8 cellular contexts compared by ENCODE assay signal in the genomic region with DNA sequence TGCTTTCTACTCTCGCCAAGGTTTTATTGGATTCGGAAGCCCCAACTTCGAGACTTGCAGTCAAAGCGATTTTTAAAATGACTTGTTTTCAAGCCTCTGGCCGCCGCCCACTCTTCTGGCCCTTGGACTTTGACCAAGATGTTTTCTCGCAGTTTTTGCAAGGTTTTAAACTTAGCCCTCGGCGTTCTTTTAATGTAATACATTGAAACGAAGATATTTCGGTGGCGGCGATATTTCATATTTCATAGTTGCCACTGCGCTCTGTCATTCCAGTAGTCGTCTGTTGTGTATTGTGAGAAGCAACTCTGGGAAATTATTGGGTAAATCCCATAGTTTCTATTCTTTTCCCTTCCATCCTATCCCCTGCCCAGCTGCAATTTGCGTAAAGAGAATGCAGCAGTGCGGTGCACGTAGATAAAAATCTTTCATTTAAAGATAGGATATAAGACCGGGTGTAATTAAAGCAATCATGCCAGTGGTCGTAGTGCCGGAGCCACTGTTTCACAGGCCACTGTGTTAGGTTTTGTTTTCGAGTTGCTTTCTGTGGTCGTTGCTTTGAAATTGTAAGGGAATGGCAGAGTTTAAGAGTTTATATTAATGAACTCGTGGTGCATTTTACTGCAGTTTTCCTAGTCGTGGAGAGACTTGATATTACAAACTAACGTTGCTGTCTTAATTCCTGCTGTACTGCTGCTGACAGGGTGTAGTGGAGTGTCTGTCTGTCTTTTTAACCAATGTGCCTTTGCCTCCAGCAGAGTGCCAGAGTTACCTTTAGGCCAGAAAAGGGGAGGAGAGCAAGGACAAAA. TPM values are rescaled to one million over a fixed set of nuclear protein-coding genes. Genes with fewer than 3 reads are reported as not detected.
DNase-seq lines count a peak whose midpoint lies in the region; ATAC-seq and TF ChIP-seq lines count a peak whose summit lies in the region.

No MANE protein-coding gene starts in this region.

- H3K9me3 ChIP-seq in SK-N-SH (no peaks in the 10 kb centered on the region), endodermal cell (ENCODE audit: control insufficient read depth, low read length) (no peaks in the 10 kb centered on the region), mononuclear cell (ENCODE audit: low read depth, low read length) (no peaks in the 10 kb centered on the region)

- H3K4me3 Mint-ChIP-seq in endodermal cell, result peak overlapping the region; percentile 92

- no peaks in the 10 kb centered on the region for H3K27me3 ChIP-seq in SK-N-SH (ENCODE audit: insufficient read depth)
- no peaks in the 10 kb centered on the region for H3K27me3 ChIP-seq in endodermal cell (ENCODE audit: control insufficient read depth, insufficient read depth, low read length, poor library complexity, severe bottlenecking)
- no peaks in the 10 kb centered on the region for H3K27me3 ChIP-seq in mononuclear cell (ENCODE audit: insufficient read depth, low read length)

- peak overlapping the region; percentile 74 for H2AFZ ChIP-seq in SK-N-SH (ENCODE audit: low read depth)

- H3K27ac ChIP-seq in SK-N-SH (ENCODE audit: low read depth in 2 of 2, low read length in 1 of 2) (peak overlapping the region; percentile 95 to 98), endodermal cell (ENCODE audit: low read depth, low read length) (peak overlapping the region; percentile 92)

- H3K4me2 ChIP-seq in SK-N-SH, result peak overlapping the region; percentile 80

- POLR2A ChIA-PET in SK-N-SH (lab: Yijun Ruan, JAX), result no interaction called here

- peaks cover 25% of the 10 kb centered on the region for H4K20me1 ChIP-seq in SK-N-SH (ENCODE audit: insufficient read depth)

- H3K36me3 ChIP-seq in SK-N-SH (replicated peaks in 1 of 2; ENCODE audit: control insufficient read depth in 1 of 2, insufficient read depth in 2 of 2, low read length in 1 of 2), result peaks cover 16 to 33% of the 10 kb centered on the region in 2 experiments
- peaks cover 21% of the 10 kb centered on the region for H3K36me3 ChIP-seq in endodermal cell (ENCODE audit: control insufficient read depth, insufficient read depth, low read length)

- H3K79me2 ChIP-seq in SK-N-SH (ENCODE audit: insufficient read depth), result peaks cover 56% of the 10 kb centered on the region

- H3K4me1 Mint-ChIP-seq in endodermal cell, result peaks cover 26% of the 10 kb centered on the region

- H3K9me2 ChIP-seq in SK-N-SH, result no peaks in the 10 kb centered on the region

- TF ChIP-seq CTCF in SK-N-SH (IDR thresholded peaks at IDR 0.05) (no peak), endodermal cell (conservative IDR thresholded peaks at IDR 0.05) (no peak)

- TF ChIP-seq RAD21 in SK-N-SH (IDR thresholded peaks at IDR 0.05; ENCODE audit: low read length), result no peak

- WGBS in SK-N-SH (ENCODE audit: low lambda C conversion rate), result under 1% methylated on average over 25 of the region's 26 CpGs
- 2 to 3% methylated on average over 16 to 24 of the region's 26 CpGs for WGBS in endodermal cell (ENCODE audit: insufficient coverage in 1 of 2, insufficient read length in 1 of 2), 2 experiments

- H3K27me3 Mint-ChIP-seq in endodermal cell (ENCODE audit: insufficient read depth), result no peaks in the 10 kb centered on the region

- H3K9ac ChIP-seq in SK-N-SH, result peak overlapping the region; percentile 95
- peak overlapping the region; percentile 95 for H3K9ac ChIP-seq in endodermal cell (ENCODE audit: extremely low read depth, low read length, poor library complexity, severe bottlenecking)

- CTCF ChIA-PET in SK-N-SH (lab: Yijun Ruan, JAX), result interaction anchor here (1.0 kb wide), 1 partner anchor 59 kb away, joined by 3 read pairs; no protein-coding TSS in a partner anchor

- H3K4me3 ChIP-seq in SK-N-SH (ENCODE audit: low read depth in 2 of 2, low read length in 1 of 2) (peak overlapping the region; percentile 78 to 90), endodermal cell (ENCODE audit: low read length) (peak overlapping the region; percentile 96), mononuclear cell (ENCODE audit: low read length) (peak overlapping the region; percentile 90)

- ATAC-seq in GM19324 (IDR thresholded peaks at IDR 0.05; ENCODE audit: low FRiP score, unreplicated experiment) (peak; percentile 24), HG03432 (IDR thresholded peaks at IDR 0.05; ENCODE audit: unreplicated experiment) (peak; percentile 20)

- H3K9me3 Mint-ChIP-seq in endodermal cell, result no peaks in the 10 kb centered on the region

- H3K36me3 Mint-ChIP-seq in endodermal cell (ENCODE audit: low read depth), result peaks cover 25% of the 10 kb centered on the region

- DNase-seq in COLO668 (lab: John Stamatoyannopoulos, UW; ENCODE audit: unreplicated experiment), result peak; percentile 15
- peak; percentile 27 for DNase-seq in SK-N-SH
- peak; percentile 48 for DNase-seq in endodermal cell
- DNase-seq in NCI-H128 (lab: John Stamatoyannopoulos, UW; ENCODE audit: unreplicated experiment), result no peak
- DNase-seq in COR-L47 (lab: John Stamatoyannopoulos, UW), result no peak

- H3F3A ChIP-seq in SK-N-SH (replicated peaks; ENCODE audit: insufficient read depth), result peaks cover 28% of the 10 kb centered on the region

- TF ChIP-seq EP300 in SK-N-SH (IDR thresholded peaks at IDR 0.05; ENCODE audit: borderline replicate concordance in 1 of 2, low read depth in 1 of 2, low read length in 1 of 2), result no peak

- peaks cover 7 to 15% of the 10 kb centered on the region in 2 experiments; a peak in 3 of 4 replicates for H3K4me1 ChIP-seq in SK-N-SH (ENCODE audit: control insufficient read depth in 1 of 2, insufficient read depth in 2 of 2, low read depth in 1 of 2, low read length in 1 of 2)
- peaks cover 3% of the 10 kb centered on the region for H3K4me1 ChIP-seq in endodermal cell (ENCODE audit: control insufficient read depth, insufficient read depth, low read length)
- peaks cover 15% of the 10 kb centered on the region for H3K4me1 ChIP-seq in mononuclear cell (ENCODE audit: insufficient read depth, low read length)

- peak overlapping the region; percentile 95 for H3K27ac Mint-ChIP-seq in endodermal cell

TF ChIP-seq in SK-N-SH, 30 proteins besides CTCF, POLR2A, EP300 and RAD21:
- TF ChIP-seq RCOR1 (IDR thresholded peaks at IDR 0.05; ENCODE audit: low read length) (no peak), GATA2 (CRISPR knock-in tag; IDR thresholded peaks at IDR 0.05) (peak; percentile 16; the same call in 1 of the 2 replicates)

RNA-seq across cellular contexts. Expression of a gene that starts 0.7 kb away (rescaled TPM):
- 20.1 and 32.3 TPM in 2 replicates for polyA plus RNA-seq in SK-N-SH (2012; rRNA removed)
- polyA plus RNA-seq in SK-N-SH (2012; cell fraction: cytosol; rRNA removed), result 27.8 and 30.5 TPM in 2 replicates
- polyA plus RNA-seq in SK-N-SH (2012; cell fraction: nucleus; rRNA removed), result 18.5 and 36.1 TPM in 2 replicates
- total RNA-seq in endodermal cell (10 to 100 TPM; 45.4 to 55.3 TPM), mononuclear cell (218 TPM)
- polyA plus RNA-seq in endodermal cell (2013, experiment 1 of 2), result 50.3 TPM
- 37.7 TPM for polyA plus RNA-seq in endodermal cell (2013, experiment 2 of 2)

RNA-seq across cellular contexts. Expression of a gene that starts 30.4 kb away (rescaled TPM):
- 0.46 and 0.62 TPM in 2 replicates for polyA plus RNA-seq in SK-N-SH (2012; rRNA removed)
- 0.66 and 0.93 TPM in 2 replicates for polyA plus RNA-seq in SK-N-SH (2012; cell fraction: cytosol; rRNA removed)
- 0.26 and 0.57 TPM in 2 replicates for polyA plus RNA-seq in SK-N-SH (2012; cell fraction: nucleus; rRNA removed)
- total RNA-seq in endodermal cell, result under 1 TPM; 0.04 to 0.07 TPM
- polyA plus RNA-seq in endodermal cell (2013, experiment 1 of 2), result 0.18 TPM
- polyA plus RNA-seq in endodermal cell (2013, experiment 2 of 2), result 0.41 TPM
- total RNA-seq in mononuclear cell, result 228 TPM

Comparison
In these comparisons a context has a peak if more than half of its experiments do, and no peak if none do; other contexts are left out.
1. DNase-seq: peak in COLO668 (single experiment), SK-N-SH (single experiment) and endodermal cell (single experiment); none in NCI-H128 (single experiment) and COR-L47 (single experiment).
2. RNA of a gene that starts 30.4 kb away (total RNA-seq): 228 TPM in mononuclear cell (single experiment); 0.04 to 0.07 TPM in endodermal cell; every median in the first group is over 100 times any median in the second.
3. Peak in every context shown above with its lines, with median percentiles within 50 percentile points of each other: H3K4me3 ChIP-seq.